29 cellular contexts compared by ENCODE assay signal in genomic region chr14:67438969-67439368, GRCh38. TPM values are rescaled to one million over a fixed set of nuclear protein-coding genes. Genes with fewer than 3 reads are reported as not detected.
"Had no signal": no experiment of that assay in that cellular context is flagged by ENCODE, and none has a peak within 500 bp of the region (broad histone marks: within the 10 kb centered on the region; RNA-seq: fewer than 3 reads in every experiment).

No MANE protein-coding gene starts in this region.

- H3K36me3 Mint-ChIP-seq: naive thymus-derived CD4-positive, alpha-beta T cell; natural killer cell; neural progenitor cell; stimulated activated effector memory CD8-positive, alpha-beta T cell treated with anti-CD3 and anti-CD28 coated beads, Interleukin-12 subunit alpha, Interleukin-12 subunit beta, amount 100 ng/mL, for 72 hours; stimulated activated naive B cell treated with anti-CD40 and anti-IgM and Interleukin-4, amounts not matched to agents 10 μg/mL and 1 μg/mL and 100 μg/mL, for 72 hours had no signal

- H3K27ac ChIP-seq: neural progenitor cell, ovary, parathyroid adenoma, psoas muscle, sigmoid colon, stomach, thoracic aorta, thyroid gland, tibial nerve, upper lobe of left lung, uterus had no signal

- FAIRE-seq: small intestine had no signal

- H3K4me3 Mint-ChIP-seq: naive thymus-derived CD4-positive, alpha-beta T cell; natural killer cell; nephron; neural progenitor cell; stimulated activated effector memory CD8-positive, alpha-beta T cell treated with anti-CD3 and anti-CD28 coated beads, Interleukin-12 subunit alpha, Interleukin-12 subunit beta, amount 100 ng/mL, for 72 hours; stimulated activated naive B cell treated with anti-CD40 and anti-IgM and Interleukin-4, amounts not matched to agents 10 μg/mL and 1 μg/mL and 100 μg/mL, for 72 hours; stimulated activated naive CD8-positive, alpha-beta T cell treated with anti-CD3 and anti-CD28 coated beads, Interleukin-15, Interleukin-2, amounts not matched to agents 100 ng/mL and 50 ng/mL, for 24 hours had no signal

- DNase-seq: naive thymus-derived CD4-positive, alpha-beta T cell; natural killer cell; occipital lobe; ovary; posterior cingulate gyrus; psoas muscle; right cardiac atrium; small intestine; stimulated activated CD4-positive, alpha-beta T cell treated with anti-CD3 and anti-CD28 coated beads, Interleukin-15, amount 100 ng/mL, for 24 hours; stimulated activated CD4-positive, alpha-beta T cell treated with anti-CD3 and anti-CD28 coated beads, Interleukin-2, amount 100 ng/mL, for 24 hours; stimulated activated CD4-positive, alpha-beta T cell treated with anti-CD3 and anti-CD28 coated beads, Interleukin-2, amount 100 ng/mL, for 48 hours; stimulated activated CD4-positive, alpha-beta T cell treated with anti-CD3 and anti-CD28 coated beads, Interleukin-4, amount 100 ng/mL, for 24 hours; stimulated activated naive B cell treated with anti-CD40 and anti-IgM and Interleukin-4, amounts not matched to agents 10 μg/mL and 1 μg/mL and 100 μg/mL, for 72 hours; stimulated activated naive CD4-positive, alpha-beta T cell treated with Interleukin-2 at 50 U/mL for 16 hours; stomach; thyroid gland; trophoblast cell; upper lobe of left lung; uterus had no signal

- H3K27ac Mint-ChIP-seq: naive thymus-derived CD4-positive, alpha-beta T cell; natural killer cell; nephron; neural progenitor cell; progenitor cell of endocrine pancreas; stimulated activated effector memory CD8-positive, alpha-beta T cell treated with anti-CD3 and anti-CD28 coated beads, Interleukin-12 subunit alpha, Interleukin-12 subunit beta, amount 100 ng/mL, for 72 hours; stimulated activated naive B cell treated with anti-CD40 and anti-IgM and Interleukin-4, amounts not matched to agents 10 μg/mL and 1 μg/mL and 100 μg/mL, for 72 hours; stimulated activated naive CD8-positive, alpha-beta T cell treated with anti-CD3 and anti-CD28 coated beads, Interleukin-15, Interleukin-2, amounts not matched to agents 100 ng/mL and 50 ng/mL, for 24 hours had no signal

- ATAC-seq: naive thymus-derived CD4-positive, alpha-beta T cell; natural killer cell; psoas muscle; right cardiac atrium; stimulated activated effector memory CD8-positive, alpha-beta T cell treated with anti-CD3 and anti-CD28 coated beads, Interleukin-12 subunit alpha, Interleukin-12 subunit beta, amount 100 ng/mL, for 72 hours; stimulated activated naive B cell treated with anti-CD40 and anti-IgM and Interleukin-4, amounts not matched to agents 10 μg/mL and 1 μg/mL and 100 μg/mL, for 72 hours had no signal

- H3K4me1 Mint-ChIP-seq: naive thymus-derived CD4-positive, alpha-beta T cell; natural killer cell; nephron; stimulated activated effector memory CD8-positive, alpha-beta T cell treated with anti-CD3 and anti-CD28 coated beads, Interleukin-12 subunit alpha, Interleukin-12 subunit beta, amount 100 ng/mL, for 72 hours; stimulated activated naive B cell treated with anti-CD40 and anti-IgM and Interleukin-4, amounts not matched to agents 10 μg/mL and 1 μg/mL and 100 μg/mL, for 72 hours had no signal

- H3K9me3 Mint-ChIP-seq: naive thymus-derived CD4-positive, alpha-beta T cell; natural killer cell; nephron; neural progenitor cell; stimulated activated effector memory CD8-positive, alpha-beta T cell treated with anti-CD3 and anti-CD28 coated beads, Interleukin-12 subunit alpha, Interleukin-12 subunit beta, amount 100 ng/mL, for 72 hours; stimulated activated naive B cell treated with anti-CD40 and anti-IgM and Interleukin-4, amounts not matched to agents 10 μg/mL and 1 μg/mL and 100 μg/mL, for 72 hours; stimulated activated naive CD8-positive, alpha-beta T cell treated with anti-CD3 and anti-CD28 coated beads, Interleukin-15, Interleukin-2, amounts not matched to agents 100 ng/mL and 50 ng/mL, for 24 hours had no signal

RNA-seq across cellular contexts. Expression of gene PLEK2, which starts 27.0 kb away (rescaled TPM):
- total RNA-seq: natural killer cell, temporal lobe had no signal
